In genomic region chr1:64745986-64746940, GRCh38 we compare ENCODE assay signal across 8 cellular contexts. TPM values are rescaled to one million over a fixed set of nuclear protein-coding genes. Genes with fewer than 3 reads are reported as not detected.
DNase-seq lines count a peak whose midpoint lies in the region; ATAC-seq and TF ChIP-seq lines count a peak whose summit lies in the region.

No MANE protein-coding gene starts in this region.

- no peak for TF ChIP-seq CTCF in cardiac muscle cell (IDR thresholded peaks at IDR 0.05; ENCODE audit: low read depth, low read length)

- peak overlapping the region; percentile 98 for H3K4me3 ChIP-seq in cardiac muscle cell
- H3K4me3 ChIP-seq in rectal smooth muscle tissue (ENCODE audit: low read length) = peak overlapping the region; percentile 94

- DNase-seq in AG08395 (ENCODE audit: low spot score) (peak; percentile 14), HCEC 1CT (peak; percentile 27), UCSD-AML1 (lab: John Stamatoyannopoulos, UW; ENCODE audit: unreplicated experiment) (peak; percentile 11), cardiac muscle cell (ENCODE audit: low read depth in 1 of 2, low spot score in 1 of 2) (no peak)

- peak overlapping the region; percentile 59 for H3K27ac ChIP-seq in cardiac muscle cell
- H3K27ac ChIP-seq in rectal smooth muscle tissue (ENCODE audit: low read depth, low read length) = peak overlapping the region; percentile 79

- no peaks in the 10 kb centered on the region for H3K9me3 ChIP-seq in cardiac muscle cell (ENCODE audit: low read depth)

- ATAC-seq in HG02840 (IDR thresholded peaks at IDR 0.05; ENCODE audit: low FRiP score, unreplicated experiment) (no peak), GM21529 (IDR thresholded peaks at IDR 0.05; ENCODE audit: unreplicated experiment) (no peak), GM19395 (IDR thresholded peaks at IDR 0.05; ENCODE audit: unreplicated experiment) (no peak)

- H3K36me3 ChIP-seq in cardiac muscle cell = no peaks in the 10 kb centered on the region
- H3K36me3 ChIP-seq in rectal smooth muscle tissue (ENCODE audit: control insufficient read depth, insufficient read depth, low read length) = no peaks in the 10 kb centered on the region

- H3K4me1 ChIP-seq in cardiac muscle cell (ENCODE audit: low read depth) (peaks cover 13% of the 10 kb centered on the region), rectal smooth muscle tissue (ENCODE audit: control insufficient read depth, insufficient read depth, low read length) (peaks cover 8% of the 10 kb centered on the region)

- H3K27me3 ChIP-seq in cardiac muscle cell (no peaks in the 10 kb centered on the region), rectal smooth muscle tissue (ENCODE audit: control insufficient read depth, insufficient read depth, low read length) (no peaks in the 10 kb centered on the region)

- no peak overlapping the region for H3K9ac ChIP-seq in rectal smooth muscle tissue (ENCODE audit: low read length)

RNA-seq across cellular contexts. Expression of gene RAVER2, which starts 1.4 kb away (rescaled TPM):
- total RNA-seq in cardiac muscle cell = 19.2 and 24.0 TPM in 2 replicates
- polyA plus RNA-seq in cardiac muscle cell = 10.8 and 17.8 TPM in 2 replicates

Comparison
In these comparisons a context has a peak if more than half of its experiments do, and no peak if none do; other contexts are left out.
1. DNase-seq: peak in AG08395 (single experiment), HCEC 1CT (single experiment) and UCSD-AML1 (single experiment); none in cardiac muscle cell (0 of 2).